ENCODE assay signal across 24 cellular contexts in the genomic region with DNA sequence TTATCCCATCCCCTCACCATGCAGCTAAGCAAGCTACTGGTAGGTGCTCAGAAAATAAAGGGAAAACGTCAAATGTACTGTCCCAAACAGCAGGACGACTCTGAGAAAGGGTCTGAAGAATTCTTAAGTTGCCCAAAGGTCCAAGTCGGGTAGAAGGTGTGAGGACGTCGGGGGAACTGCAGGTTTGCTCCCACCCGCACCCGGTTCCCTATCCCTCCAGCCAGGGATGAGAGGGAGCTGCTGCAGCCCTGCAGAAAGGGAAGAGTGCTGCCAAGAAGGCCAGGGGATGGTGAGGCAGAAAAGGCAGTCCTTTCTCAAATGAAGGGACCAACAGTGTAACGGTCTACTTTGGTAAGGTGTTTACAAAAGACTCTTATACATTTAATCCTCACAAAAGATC. TPM values are rescaled to one million over a fixed set of nuclear protein-coding genes. Genes with fewer than 3 reads are reported as not detected.
"Had no signal": no experiment of that assay in that cellular context is flagged by ENCODE, and none has a peak within 500 bp of the region (broad histone marks: within the 10 kb centered on the region; RNA-seq: fewer than 3 reads in every experiment).

No MANE protein-coding gene starts in this region.

- H3K27ac ChIP-seq: SJSA1, SK-N-MC had no signal

- H3K4me1 ChIP-seq: SJSA1 had no signal

- DNase-seq: IMR-90, Karpas-422, KG1, MM.1S, NCI-H1092 treated with DMSO at 0.1 percent for 48 hours, NCI-H1436, NCI-H187, NCI-H2029, NCI-H2081 treated with DMSO at 0.1 percent for 48 hours, NCI-H2171, NCI-H226, NCI-H446, NCI-H510A, NCI-H524 treated with DMSO at 0.1 percent for 48 hours, NCI-H69, NCI-H774, Right ventricle myocardium superior, RPMI8226, SIG-M5 had no signal

- H3K4me3 ChIP-seq: SJSA1, SK-N-MC had no signal

- H3K27me3 ChIP-seq: SJSA1 had no signal

- ATAC-seq: HepG2 had no signal

- H3K9me3 ChIP-seq: SJSA1 had no signal

RNA-seq across cellular contexts. Expression of gene UCN, which starts 6.9 kb away (rescaled TPM):
- total RNA-seq: IMR-90 had no signal

RNA-seq across cellular contexts. Expression of gene TRIM54, which starts 32.9 kb away (rescaled TPM):
- total RNA-seq: IMR-90, SJSA1 had no signal

RNA-seq across cellular contexts. Expression of gene DNAJC5G, which starts 39.9 kb away (rescaled TPM):
- total RNA-seq: HepG2, HT1080, IMR-90, M059J, SJSA1 had no signal
- polyA plus RNA-seq: IMR-90 had no signal
